ENCODE assay signal across 1 cellular context in the genomic region with DNA sequence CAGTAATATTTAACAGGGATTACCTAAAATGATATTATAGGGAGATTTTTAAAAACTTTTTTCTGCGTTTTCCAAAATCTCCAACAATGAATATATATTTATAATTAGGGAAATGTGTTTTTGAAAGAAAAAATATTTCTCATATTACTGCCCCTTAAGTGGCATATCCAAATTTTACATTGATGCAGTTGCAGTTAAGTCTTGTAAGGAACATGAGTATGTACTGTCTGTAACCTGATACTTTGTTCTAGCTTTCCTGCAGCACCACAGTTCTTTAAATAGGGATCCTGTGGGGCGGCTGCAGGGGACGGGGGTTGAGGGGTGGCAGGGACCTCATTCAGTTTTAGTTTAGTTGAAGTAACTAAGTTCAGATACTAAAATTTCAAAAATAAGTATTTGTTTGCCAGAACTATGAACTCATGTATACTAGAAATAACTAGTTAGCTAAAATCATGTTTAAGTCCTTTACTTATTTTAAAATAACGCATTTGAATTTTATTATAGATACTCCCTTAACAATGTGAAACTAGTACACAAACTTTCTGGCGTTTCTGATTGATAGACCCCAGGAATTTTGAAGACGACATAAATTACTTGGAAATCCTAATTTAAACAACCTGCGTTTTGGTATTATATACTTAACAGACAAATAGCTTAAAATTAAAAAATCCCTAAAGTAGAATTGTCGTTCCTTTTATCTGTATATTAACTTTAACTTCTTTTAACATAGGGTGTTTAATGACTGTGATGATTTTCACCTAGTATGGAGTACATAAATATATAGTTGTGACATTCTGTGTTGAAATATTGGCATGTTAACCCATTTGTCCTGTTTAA.
TF ChIP-seq lines count a peak whose summit lies in the region.

No MANE protein-coding gene starts in this region.

TF ChIP-seq in K562, 482 proteins besides CTCF, POLR2A, EP300 and RAD21 (continued from another document and continues in another):
- TF ChIP-seq, protein P1, sequence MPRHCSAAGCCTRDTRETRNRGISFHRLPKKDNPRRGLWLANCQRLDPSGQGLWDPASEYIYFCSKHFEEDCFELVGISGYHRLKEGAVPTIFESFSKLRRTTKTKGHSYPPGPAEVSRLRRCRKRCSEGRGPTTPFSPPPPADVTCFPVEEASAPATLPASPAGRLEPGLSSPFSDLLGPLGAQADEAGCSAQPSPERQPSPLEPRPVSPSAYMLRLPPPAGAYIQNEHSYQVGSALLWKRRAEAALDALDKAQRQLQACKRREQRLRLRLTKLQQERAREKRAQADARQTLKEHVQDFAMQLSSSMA (CRISPR knock-in tag; IDR thresholded peaks at IDR 0.05): peak; percentile 97
- TF ChIP-seq NONO (IDR thresholded peaks at IDR 0.05; ENCODE audit: low read depth in 2 of 2, low read length in 1 of 2): peak; percentile 93 to 98
- TF ChIP-seq, protein P2, sequence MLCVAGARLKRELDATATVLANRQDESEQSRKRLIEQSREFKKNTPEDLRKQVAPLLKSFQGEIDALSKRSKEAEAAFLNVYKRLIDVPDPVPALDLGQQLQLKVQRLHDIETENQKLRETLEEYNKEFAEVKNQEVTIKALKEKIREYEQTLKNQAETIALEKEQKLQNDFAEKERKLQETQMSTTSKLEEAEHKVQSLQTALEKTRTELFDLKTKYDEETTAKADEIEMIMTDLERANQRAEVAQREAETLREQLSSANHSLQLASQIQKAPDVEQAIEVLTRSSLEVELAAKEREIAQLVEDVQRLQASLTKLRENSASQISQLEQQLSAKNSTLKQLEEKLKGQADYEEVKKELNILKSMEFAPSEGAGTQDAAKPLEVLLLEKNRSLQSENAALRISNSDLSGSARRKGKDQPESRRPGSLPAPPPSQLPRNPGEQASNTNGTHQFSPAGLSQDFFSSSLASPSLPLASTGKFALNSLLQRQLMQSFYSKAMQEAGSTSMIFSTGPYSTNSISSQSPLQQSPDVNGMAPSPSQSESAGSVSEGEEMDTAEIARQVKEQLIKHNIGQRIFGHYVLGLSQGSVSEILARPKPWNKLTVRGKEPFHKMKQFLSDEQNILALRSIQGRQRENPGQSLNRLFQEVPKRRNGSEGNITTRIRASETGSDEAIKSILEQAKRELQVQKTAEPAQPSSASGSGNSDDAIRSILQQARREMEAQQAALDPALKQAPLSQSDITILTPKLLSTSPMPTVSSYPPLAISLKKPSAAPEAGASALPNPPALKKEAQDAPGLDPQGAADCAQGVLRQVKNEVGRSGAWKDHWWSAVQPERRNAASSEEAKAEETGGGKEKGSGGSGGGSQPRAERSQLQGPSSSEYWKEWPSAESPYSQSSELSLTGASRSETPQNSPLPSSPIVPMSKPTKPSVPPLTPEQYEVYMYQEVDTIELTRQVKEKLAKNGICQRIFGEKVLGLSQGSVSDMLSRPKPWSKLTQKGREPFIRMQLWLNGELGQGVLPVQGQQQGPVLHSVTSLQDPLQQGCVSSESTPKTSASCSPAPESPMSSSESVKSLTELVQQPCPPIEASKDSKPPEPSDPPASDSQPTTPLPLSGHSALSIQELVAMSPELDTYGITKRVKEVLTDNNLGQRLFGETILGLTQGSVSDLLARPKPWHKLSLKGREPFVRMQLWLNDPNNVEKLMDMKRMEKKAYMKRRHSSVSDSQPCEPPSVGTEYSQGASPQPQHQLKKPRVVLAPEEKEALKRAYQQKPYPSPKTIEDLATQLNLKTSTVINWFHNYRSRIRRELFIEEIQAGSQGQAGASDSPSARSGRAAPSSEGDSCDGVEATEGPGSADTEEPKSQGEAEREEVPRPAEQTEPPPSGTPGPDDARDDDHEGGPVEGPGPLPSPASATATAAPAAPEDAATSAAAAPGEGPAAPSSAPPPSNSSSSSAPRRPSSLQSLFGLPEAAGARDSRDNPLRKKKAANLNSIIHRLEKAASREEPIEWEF (CRISPR knock-in tag; IDR thresholded peaks at IDR 0.05): no peak
- TF ChIP-seq, protein P3, sequence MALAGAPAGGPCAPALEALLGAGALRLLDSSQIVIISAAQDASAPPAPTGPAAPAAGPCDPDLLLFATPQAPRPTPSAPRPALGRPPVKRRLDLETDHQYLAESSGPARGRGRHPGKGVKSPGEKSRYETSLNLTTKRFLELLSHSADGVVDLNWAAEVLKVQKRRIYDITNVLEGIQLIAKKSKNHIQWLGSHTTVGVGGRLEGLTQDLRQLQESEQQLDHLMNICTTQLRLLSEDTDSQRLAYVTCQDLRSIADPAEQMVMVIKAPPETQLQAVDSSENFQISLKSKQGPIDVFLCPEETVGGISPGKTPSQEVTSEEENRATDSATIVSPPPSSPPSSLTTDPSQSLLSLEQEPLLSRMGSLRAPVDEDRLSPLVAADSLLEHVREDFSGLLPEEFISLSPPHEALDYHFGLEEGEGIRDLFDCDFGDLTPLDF (CRISPR knock-in tag; IDR thresholded peaks at IDR 0.05): no peak
- TF ChIP-seq KDM5B (IDR thresholded peaks at IDR 0.05; ENCODE audit: insufficient replicate concordance, low read depth, low read length): peak; percentile 98
- no peak for TF ChIP-seq ZBTB7A (IDR thresholded peaks at IDR 0.05; ENCODE audit: borderline replicate concordance, control insufficient read depth, low read depth, low read length)
- peak; percentile 71 for TF ChIP-seq MBD2 (IDR thresholded peaks at IDR 0.05; ENCODE audit: borderline replicate concordance, low read depth)
- no peak for TF ChIP-seq FOXP1 (CRISPR knock-in tag; IDR thresholded peaks at IDR 0.05)
- no peak for TF ChIP-seq BCOR (IDR thresholded peaks at IDR 0.05)
- TF ChIP-seq, protein P4, sequence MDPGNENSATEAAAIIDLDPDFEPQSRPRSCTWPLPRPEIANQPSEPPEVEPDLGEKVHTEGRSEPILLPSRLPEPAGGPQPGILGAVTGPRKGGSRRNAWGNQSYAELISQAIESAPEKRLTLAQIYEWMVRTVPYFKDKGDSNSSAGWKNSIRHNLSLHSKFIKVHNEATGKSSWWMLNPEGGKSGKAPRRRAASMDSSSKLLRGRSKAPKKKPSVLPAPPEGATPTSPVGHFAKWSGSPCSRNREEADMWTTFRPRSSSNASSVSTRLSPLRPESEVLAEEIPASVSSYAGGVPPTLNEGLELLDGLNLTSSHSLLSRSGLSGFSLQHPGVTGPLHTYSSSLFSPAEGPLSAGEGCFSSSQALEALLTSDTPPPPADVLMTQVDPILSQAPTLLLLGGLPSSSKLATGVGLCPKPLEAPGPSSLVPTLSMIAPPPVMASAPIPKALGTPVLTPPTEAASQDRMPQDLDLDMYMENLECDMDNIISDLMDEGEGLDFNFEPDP (CRISPR knock-in tag; IDR thresholded peaks at IDR 0.05): peak; percentile 100
- TF ChIP-seq ZNF561 (CRISPR knock-in tag; conservative IDR thresholded peaks at IDR 0.05): peak; percentile 96
- TF ChIP-seq FOXJ3 (CRISPR knock-in tag; IDR thresholded peaks at IDR 0.05): no peak
- peak; percentile 84; the same call in 1 of the 2 replicates for TF ChIP-seq HIVEP1 (CRISPR knock-in tag; IDR thresholded peaks at IDR 0.05)
- TF ChIP-seq MEIS2 (IDR thresholded peaks at IDR 0.05; ENCODE audit: partially characterized antibody): peak; percentile 75
- TF ChIP-seq, protein P5, sequence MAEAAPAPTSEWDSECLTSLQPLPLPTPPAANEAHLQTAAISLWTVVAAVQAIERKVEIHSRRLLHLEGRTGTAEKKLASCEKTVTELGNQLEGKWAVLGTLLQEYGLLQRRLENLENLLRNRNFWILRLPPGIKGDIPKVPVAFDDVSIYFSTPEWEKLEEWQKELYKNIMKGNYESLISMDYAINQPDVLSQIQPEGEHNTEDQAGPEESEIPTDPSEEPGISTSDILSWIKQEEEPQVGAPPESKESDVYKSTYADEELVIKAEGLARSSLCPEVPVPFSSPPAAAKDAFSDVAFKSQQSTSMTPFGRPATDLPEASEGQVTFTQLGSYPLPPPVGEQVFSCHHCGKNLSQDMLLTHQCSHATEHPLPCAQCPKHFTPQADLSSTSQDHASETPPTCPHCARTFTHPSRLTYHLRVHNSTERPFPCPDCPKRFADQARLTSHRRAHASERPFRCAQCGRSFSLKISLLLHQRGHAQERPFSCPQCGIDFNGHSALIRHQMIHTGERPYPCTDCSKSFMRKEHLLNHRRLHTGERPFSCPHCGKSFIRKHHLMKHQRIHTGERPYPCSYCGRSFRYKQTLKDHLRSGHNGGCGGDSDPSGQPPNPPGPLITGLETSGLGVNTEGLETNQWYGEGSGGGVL (CRISPR knock-in tag; IDR thresholded peaks at IDR 0.05): peak; percentile 86
- TF ChIP-seq, protein P6, sequence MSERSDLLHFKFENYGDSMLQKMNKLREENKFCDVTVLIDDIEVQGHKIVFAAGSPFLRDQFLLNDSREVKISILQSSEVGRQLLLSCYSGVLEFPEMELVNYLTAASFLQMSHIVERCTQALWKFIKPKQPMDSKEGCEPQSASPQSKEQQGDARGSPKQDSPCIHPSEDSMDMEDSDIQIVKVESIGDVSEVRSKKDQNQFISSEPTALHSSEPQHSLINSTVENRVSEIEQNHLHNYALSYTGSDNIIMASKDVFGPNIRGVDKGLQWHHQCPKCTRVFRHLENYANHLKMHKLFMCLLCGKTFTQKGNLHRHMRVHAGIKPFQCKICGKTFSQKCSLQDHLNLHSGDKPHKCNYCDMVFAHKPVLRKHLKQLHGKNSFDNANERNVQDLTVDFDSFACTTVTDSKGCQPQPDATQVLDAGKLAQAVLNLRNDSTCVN (CRISPR knock-in tag; IDR thresholded peaks at IDR 0.05): peak; percentile 100
- TF ChIP-seq RFX5 (IDR thresholded peaks at IDR 0.05; ENCODE audit: low read depth, low read length): peak; percentile 42; the same call in 1 of the 2 replicates
- peak; percentile 32; the same call in 1 of the 2 replicates for TF ChIP-seq FOXM1 (IDR thresholded peaks at IDR 0.05; ENCODE audit: low read depth)
- TF ChIP-seq FOXM1 (CRISPR knock-in tag; IDR thresholded peaks at IDR 0.05; ENCODE audit: low read depth): no peak
- TF ChIP-seq EWSR1 (IDR thresholded peaks at IDR 0.05; ENCODE audit: borderline replicate concordance, low read depth, partially characterized antibody): peak; percentile 99
- peak in 1 of 2 experiments; percentile 91; a peak in 2 of 4 replicates for TF ChIP-seq CSDE1 (IDR thresholded peaks at IDR 0.05)
- TF ChIP-seq CBFA2T3 (IDR thresholded peaks at IDR 0.05): peak; percentile 15; the same call in 1 of the 2 replicates
- TF ChIP-seq RBFOX2 (IDR thresholded peaks at IDR 0.05; ENCODE audit: low read depth, low read length): peak; percentile 88
- TF ChIP-seq TEAD2 (tag; IDR thresholded peaks at IDR 0.05): 0 out of 2 replicates have a peak, but pooled peaks have one; percentile 27
- TF ChIP-seq CHCHD3 (CRISPR knock-in tag; IDR thresholded peaks at IDR 0.05): peak; percentile 100
- TF ChIP-seq SREBF2 (CRISPR knock-in tag; IDR thresholded peaks at IDR 0.05): no peak
- TF ChIP-seq ZBTB17 (CRISPR knock-in tag; IDR thresholded peaks at IDR 0.05): peak; percentile 98
- TF ChIP-seq, protein P7, sequence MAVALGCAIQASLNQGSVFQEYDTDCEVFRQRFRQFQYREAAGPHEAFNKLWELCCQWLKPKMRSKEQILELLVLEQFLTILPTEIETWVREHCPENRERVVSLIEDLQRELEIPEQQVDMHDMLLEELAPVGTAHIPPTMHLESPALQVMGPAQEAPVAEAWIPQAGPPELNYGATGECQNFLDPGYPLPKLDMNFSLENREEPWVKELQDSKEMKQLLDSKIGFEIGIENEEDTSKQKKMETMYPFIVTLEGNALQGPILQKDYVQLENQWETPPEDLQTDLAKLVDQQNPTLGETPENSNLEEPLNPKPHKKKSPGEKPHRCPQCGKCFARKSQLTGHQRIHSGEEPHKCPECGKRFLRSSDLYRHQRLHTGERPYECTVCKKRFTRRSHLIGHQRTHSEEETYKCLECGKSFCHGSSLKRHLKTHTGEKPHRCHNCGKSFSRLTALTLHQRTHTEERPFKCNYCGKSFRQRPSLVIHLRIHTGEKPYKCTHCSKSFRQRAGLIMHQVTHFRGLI (CRISPR knock-in tag; IDR thresholded peaks at IDR 0.05): peak; percentile 88
- peak in 1 of 2 experiments; percentile 70; a peak in 1 of 4 replicates for TF ChIP-seq HDAC1 (IDR thresholded peaks at IDR 0.05)
- peak; percentile 51; the same call in 1 of the 2 replicates for TF ChIP-seq RFX1 (IDR thresholded peaks at IDR 0.05)
- peak; percentile 99 for TF ChIP-seq ZFPM2 (CRISPR knock-in tag; IDR thresholded peaks at IDR 0.05)
- 0 out of 2 replicates have a peak, but pooled peaks have one; percentile 15 for TF ChIP-seq DPF2 (IDR thresholded peaks at IDR 0.05)
- peak; percentile 100 for TF ChIP-seq ILF3 (IDR thresholded peaks at IDR 0.05; ENCODE audit: borderline replicate concordance)
- no peak for TF ChIP-seq JUN (IDR thresholded peaks at IDR 0.05; ENCODE audit: borderline replicate concordance, low read depth, low read length)
- no peak for TF ChIP-seq JUN (CRISPR knock-in tag; IDR thresholded peaks at IDR 0.05; ENCODE audit: borderline replicate concordance)
- TF ChIP-seq ADNP (tag; IDR thresholded peaks at IDR 0.05): 0 out of 2 replicates have a peak, but pooled peaks have one; percentile 31
- TF ChIP-seq TRIM24 (IDR thresholded peaks at IDR 0.05): peak; percentile 6 to 18; a peak in 2 of 4 replicates
- TF ChIP-seq, protein P8, sequence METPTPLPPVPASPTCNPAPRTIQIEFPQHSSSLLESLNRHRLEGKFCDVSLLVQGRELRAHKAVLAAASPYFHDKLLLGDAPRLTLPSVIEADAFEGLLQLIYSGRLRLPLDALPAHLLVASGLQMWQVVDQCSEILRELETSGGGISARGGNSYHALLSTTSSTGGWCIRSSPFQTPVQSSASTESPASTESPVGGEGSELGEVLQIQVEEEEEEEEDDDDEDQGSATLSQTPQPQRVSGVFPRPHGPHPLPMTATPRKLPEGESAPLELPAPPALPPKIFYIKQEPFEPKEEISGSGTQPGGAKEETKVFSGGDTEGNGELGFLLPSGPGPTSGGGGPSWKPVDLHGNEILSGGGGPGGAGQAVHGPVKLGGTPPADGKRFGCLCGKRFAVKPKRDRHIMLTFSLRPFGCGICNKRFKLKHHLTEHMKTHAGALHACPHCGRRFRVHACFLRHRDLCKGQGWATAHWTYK (CRISPR knock-in tag; IDR thresholded peaks at IDR 0.05): peak; percentile 100
- peak; percentile 98 for TF ChIP-seq ZNF41 (CRISPR knock-in tag; conservative IDR thresholded peaks at IDR 0.05)
- TF ChIP-seq OTX1 (CRISPR knock-in tag; IDR thresholded peaks at IDR 0.05): peak; percentile 100
- TF ChIP-seq, protein P9, sequence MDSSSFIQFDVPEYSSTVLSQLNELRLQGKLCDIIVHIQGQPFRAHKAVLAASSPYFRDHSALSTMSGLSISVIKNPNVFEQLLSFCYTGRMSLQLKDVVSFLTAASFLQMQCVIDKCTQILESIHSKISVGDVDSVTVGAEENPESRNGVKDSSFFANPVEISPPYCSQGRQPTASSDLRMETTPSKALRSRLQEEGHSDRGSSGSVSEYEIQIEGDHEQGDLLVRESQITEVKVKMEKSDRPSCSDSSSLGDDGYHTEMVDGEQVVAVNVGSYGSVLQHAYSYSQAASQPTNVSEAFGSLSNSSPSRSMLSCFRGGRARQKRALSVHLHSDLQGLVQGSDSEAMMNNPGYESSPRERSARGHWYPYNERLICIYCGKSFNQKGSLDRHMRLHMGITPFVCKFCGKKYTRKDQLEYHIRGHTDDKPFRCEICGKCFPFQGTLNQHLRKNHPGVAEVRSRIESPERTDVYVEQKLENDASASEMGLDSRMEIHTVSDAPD (CRISPR knock-in tag; IDR thresholded peaks at IDR 0.05): peak; percentile 86
- peak; percentile 100 for TF ChIP-seq ERF (CRISPR knock-in tag; IDR thresholded peaks at IDR 0.05)
- TF ChIP-seq, protein P10, sequence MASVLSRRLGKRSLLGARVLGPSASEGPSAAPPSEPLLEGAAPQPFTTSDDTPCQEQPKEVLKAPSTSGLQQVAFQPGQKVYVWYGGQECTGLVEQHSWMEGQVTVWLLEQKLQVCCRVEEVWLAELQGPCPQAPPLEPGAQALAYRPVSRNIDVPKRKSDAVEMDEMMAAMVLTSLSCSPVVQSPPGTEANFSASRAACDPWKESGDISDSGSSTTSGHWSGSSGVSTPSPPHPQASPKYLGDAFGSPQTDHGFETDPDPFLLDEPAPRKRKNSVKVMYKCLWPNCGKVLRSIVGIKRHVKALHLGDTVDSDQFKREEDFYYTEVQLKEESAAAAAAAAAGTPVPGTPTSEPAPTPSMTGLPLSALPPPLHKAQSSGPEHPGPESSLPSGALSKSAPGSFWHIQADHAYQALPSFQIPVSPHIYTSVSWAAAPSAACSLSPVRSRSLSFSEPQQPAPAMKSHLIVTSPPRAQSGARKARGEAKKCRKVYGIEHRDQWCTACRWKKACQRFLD (CRISPR knock-in tag; IDR thresholded peaks at IDR 0.05): peak; percentile 77
- TF ChIP-seq SMARCC2 (IDR thresholded peaks at IDR 0.05; ENCODE audit: low read depth): no peak
